In the genomic region with DNA sequence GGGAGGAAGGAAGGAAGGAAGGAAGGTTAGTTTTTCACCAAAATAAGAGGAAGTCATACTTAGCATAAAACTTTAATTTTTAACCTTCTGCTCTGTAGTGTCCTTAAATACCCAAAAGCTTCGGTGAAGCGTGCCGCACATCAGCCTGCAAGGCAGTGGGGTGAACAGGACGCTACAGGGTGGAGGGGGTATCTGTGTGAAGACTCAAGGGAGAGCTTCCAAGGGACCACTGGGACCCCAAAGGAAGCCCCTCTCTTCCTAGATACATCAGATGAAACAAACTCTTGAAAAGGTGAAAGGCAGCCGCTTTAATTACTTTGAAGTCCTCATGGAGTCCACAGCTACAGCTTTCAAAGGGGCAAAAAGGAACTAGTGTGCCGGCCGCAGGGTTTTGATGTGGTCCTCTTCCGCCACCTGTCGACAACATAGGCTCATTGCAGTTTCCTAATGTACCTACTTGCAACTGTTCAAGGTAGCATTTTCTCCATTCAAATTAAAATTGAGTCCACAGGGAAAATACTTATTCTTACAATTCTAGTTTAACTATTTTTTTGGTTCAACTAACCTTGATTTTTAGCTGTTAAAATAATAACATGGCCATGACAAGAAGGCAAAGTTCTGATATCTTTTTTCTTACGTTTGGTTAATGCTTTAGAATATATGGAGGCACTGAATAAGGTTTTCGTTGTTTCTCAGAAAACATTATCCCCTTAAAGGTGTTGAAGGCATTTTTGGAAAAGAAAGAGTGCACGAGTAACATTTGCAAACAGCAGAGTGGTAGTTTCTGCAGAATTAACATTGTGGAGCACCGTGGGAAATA, we compare ENCODE assay signal across 8 cellular contexts.
A peak's percentile ranks its signal among the peaks of the same experiment; 100 is the strongest.
DNase-seq lines count a peak whose midpoint lies in the region; ATAC-seq and TF ChIP-seq lines count a peak whose summit lies in the region.

No MANE protein-coding gene starts in this region.

- DNase-seq in Ammon's horn (ENCODE audit: low spot score) (peak; percentile 90), NCI-H526 (lab: John Stamatoyannopoulos, UW) (peak; percentile 72 to 92), colonic mucosa (peak; percentile 78)
- DNase-seq in activated CD4-positive, alpha-beta T cell treated with anti-CD3 and anti-CD28 coated beads for 4 hours = peak; percentile 79 to 85
- DNase-seq in stimulated activated CD4-positive, alpha-beta T cell treated with anti-CD3 and anti-CD28 coated beads, TNF-alpha, amount 100 ng/mL, for 48 hours (ENCODE audit: low read depth in 3 of 3) = peak; percentile 58 to 65 (median 63)

- TF ChIP-seq RAD21 in liver (IDR thresholded peaks at IDR 0.05) = peak; percentile 97 to 98

- WGBS in liver = 44% methylated on average over 13 of the region's 13 CpGs

- ATAC-seq in GM19043 (IDR thresholded peaks at IDR 0.05; ENCODE audit: low read depth, unreplicated experiment) (peak; percentile 90), HG03442 (IDR thresholded peaks at IDR 0.05; ENCODE audit: unreplicated experiment) (peak; percentile 77)

- H3K36me3 ChIP-seq in colonic mucosa (no peaks in the 10 kb centered on the region), liver (ENCODE audit: control insufficient read depth in 4 of 4, insufficient read depth in 3 of 4, low read depth in 1 of 4, low read length in 3 of 4) (no peaks in the 10 kb centered on the region)

- TF ChIP-seq CTCF in colonic mucosa (IDR thresholded peaks at IDR 0.05) = peak; percentile 89
- peak; percentile 95 for TF ChIP-seq CTCF in liver (IDR thresholded peaks at IDR 0.05; ENCODE audit: low read depth, low read length, missing input control)

- H3K4me3 ChIP-seq in colonic mucosa (no peak overlapping the region), liver (ENCODE audit: low read depth in 1 of 3, low read length in 3 of 3) (no peak overlapping the region)

- H3K9me3 ChIP-seq in colonic mucosa = no peaks in the 10 kb centered on the region
- no peaks in the 10 kb centered on the region for H3K9me3 ChIP-seq in liver (ENCODE audit: control insufficient read depth in 4 of 4, low read length in 3 of 4)

- H3K27me3 ChIP-seq in colonic mucosa (no peaks in the 10 kb centered on the region), liver (ENCODE audit: control insufficient read depth in 4 of 4, insufficient read depth in 4 of 4, low read length in 3 of 4) (no peaks in the 10 kb centered on the region)

- H3K9ac ChIP-seq in colonic mucosa (ENCODE audit: low read depth in 2 of 2, low read length in 2 of 2) = no peak overlapping the region
- no peak overlapping the region for H3K9ac ChIP-seq in liver (ENCODE audit: low read depth in 1 of 2, low read length in 2 of 2)

- H3K4me1 ChIP-seq in colonic mucosa = no peaks in the 10 kb centered on the region
- H3K4me1 ChIP-seq in liver (ENCODE audit: control insufficient read depth in 4 of 4, insufficient read depth in 4 of 4, low read length in 3 of 4) = peaks cover 0 to 3% (median under 1%) of the 10 kb centered on the region in 4 donors

- intact Hi-C loops in colonic mucosa (cut with DNase I) = loop anchor here (2.0 kb wide), 1 partner anchor 214 kb away; no protein-coding TSS in a partner anchor

- H3K27ac ChIP-seq in colonic mucosa (no peak overlapping the region), liver (ENCODE audit: low read depth in 1 of 2, low read length in 2 of 2) (no peak overlapping the region)

TF ChIP-seq in liver, 16 proteins besides CTCF, POLR2A, EP300 and RAD21:
- TF ChIP-seq NR2F2 (IDR thresholded peaks at IDR 0.05) (no peak), HNF4A (conservative IDR thresholded peaks at IDR 0.05) (peak in 1 of 2 donors; percentile 8), FOXA2 (IDR thresholded peaks at IDR 0.05) (no peak)
